In genomic region chr4:38367642-38368189, GRCh38 we compare ENCODE assay signal across 21 cellular contexts.
A peak's percentile ranks its signal among the peaks of the same experiment; 100 is the strongest.
DNase-seq lines count a peak whose midpoint lies in the region; ATAC-seq and TF ChIP-seq lines count a peak whose summit lies in the region.
"Had no signal": no experiment of that assay in that cellular context is flagged by ENCODE, and none has a peak within 500 bp of the region (broad histone marks: within the 10 kb centered on the region; RNA-seq: fewer than 3 reads in every experiment).

No MANE protein-coding gene starts in this region.

- H3K9me3 Mint-ChIP-seq in naive thymus-derived CD4-positive, alpha-beta T cell: peaks cover 0 to 7% (median 0%) of the 10 kb centered on the region in 11 donors

- intact Hi-C loops in esophagus muscularis mucosa (cut with DNase I): no loop called here
- intact Hi-C loops in naive thymus-derived CD4-positive, alpha-beta T cell (cut with micrococcal nuclease): no loop called here

- H3K4me1 Mint-ChIP-seq in naive thymus-derived CD4-positive, alpha-beta T cell: peaks cover 0 to 53% (median 43%) of the 10 kb centered on the region in 7 donors

- no peak for TF ChIP-seq RAD21 in liver (IDR thresholded peaks at IDR 0.05)

- TF ChIP-seq EP300 in esophagus muscularis mucosa (IDR thresholded peaks at IDR 0.05): no peak

- CTCF ChIA-PET in naive thymus-derived CD4-positive, alpha-beta T cell (lab: Charles Lee): no interaction called here

- POLR2A ChIA-PET in naive thymus-derived CD4-positive, alpha-beta T cell (lab: Charles Lee): no interaction called here

- H3K9ac ChIP-seq in liver (ENCODE audit: low read depth in 1 of 2, low read length in 2 of 2): no peak overlapping the region
- H3K9ac ChIP-seq: SK-N-SH had no signal

- H3K27me3 Mint-ChIP-seq in naive thymus-derived CD4-positive, alpha-beta T cell: peaks cover 0 to 15% (median 0%) of the 10 kb centered on the region in 5 donors
- H3K27me3 Mint-ChIP-seq: CD4-positive, alpha-beta memory T cell had no signal

- WGBS in esophagus muscularis mucosa: 52% methylated on average over 4 of the region's 4 CpGs
- WGBS in liver: 73% methylated on average over 4 of the region's 4 CpGs

- peak overlapping the region in 1 of 10 donors; percentile 51 for H3K4me3 Mint-ChIP-seq in naive thymus-derived CD4-positive, alpha-beta T cell
- H3K4me3 Mint-ChIP-seq: CD4-positive, alpha-beta memory T cell; HFFc6 had no signal

- TF ChIP-seq CTCF in esophagus muscularis mucosa (IDR thresholded peaks at IDR 0.05): no peak
- TF ChIP-seq CTCF in liver (IDR thresholded peaks at IDR 0.05; ENCODE audit: low read depth, low read length, missing input control): no peak

- TF ChIP-seq POLR2A in esophagus muscularis mucosa (IDR thresholded peaks at IDR 0.05; ENCODE audit: low read depth): no peak

- no peak for ATAC-seq in naive thymus-derived CD4-positive, alpha-beta T cell

- H3K4me3 ChIP-seq in esophagus muscularis mucosa (no peak overlapping the region), liver (ENCODE audit: low read depth in 1 of 3, low read length in 3 of 3) (no peak overlapping the region)
- no peak overlapping the region for H3K4me3 ChIP-seq in naive thymus-derived CD4-positive, alpha-beta T cell (ENCODE audit: low read length)
- H3K4me3 ChIP-seq: MG63 had no signal

- peak overlapping the region in 3 of 4 donors; percentile 10 to 31 (median 31) for H3K27ac ChIP-seq in esophagus muscularis mucosa (replicated peaks in 1 of 4)
- H3K27ac ChIP-seq in liver (ENCODE audit: low read depth in 1 of 2, low read length in 2 of 2): no peak overlapping the region
- H3K27ac ChIP-seq in naive thymus-derived CD4-positive, alpha-beta T cell (ENCODE audit: low read depth, low read length): no peak overlapping the region

- H3K27me3 ChIP-seq in esophagus muscularis mucosa (no peaks in the 10 kb centered on the region), liver (ENCODE audit: control insufficient read depth in 4 of 4, insufficient read depth in 4 of 4, low read length in 3 of 4) (no peaks in the 10 kb centered on the region)
- no peaks in the 10 kb centered on the region for H3K27me3 ChIP-seq in naive thymus-derived CD4-positive, alpha-beta T cell (ENCODE audit: control insufficient read depth in 2 of 2, insufficient read depth in 2 of 2, low read length in 2 of 2)
- H3K27me3 ChIP-seq: BE2C, MG63 had no signal

- H3K27ac Mint-ChIP-seq in naive thymus-derived CD4-positive, alpha-beta T cell: peak overlapping the region in 2 of 9 donors; percentile 29 to 58
- H3K27ac Mint-ChIP-seq: CD4-positive, alpha-beta memory T cell; HFFc6 had no signal

- H3K36me3 ChIP-seq in esophagus muscularis mucosa: no peaks in the 10 kb centered on the region
- H3K36me3 ChIP-seq in liver (ENCODE audit: control insufficient read depth in 4 of 4, insufficient read depth in 3 of 4, low read depth in 1 of 4, low read length in 3 of 4): no peaks in the 10 kb centered on the region
- no peaks in the 10 kb centered on the region for H3K36me3 ChIP-seq in naive thymus-derived CD4-positive, alpha-beta T cell (ENCODE audit: control insufficient read depth in 2 of 3, insufficient read depth in 3 of 3, low read length in 3 of 3)
- H3K36me3 ChIP-seq: BE2C, MG63 had no signal

- peaks cover 0 to 7% (median 0%) of the 10 kb centered on the region in 5 donors for H3K36me3 Mint-ChIP-seq in naive thymus-derived CD4-positive, alpha-beta T cell

- H3K9me3 ChIP-seq in esophagus muscularis mucosa: no peaks in the 10 kb centered on the region
- no peaks in the 10 kb centered on the region for H3K9me3 ChIP-seq in liver (ENCODE audit: control insufficient read depth in 4 of 4, low read length in 3 of 4)
- peaks cover 0 to 3% (median 0%) of the 10 kb centered on the region in 3 experiments for H3K9me3 ChIP-seq in naive thymus-derived CD4-positive, alpha-beta T cell (ENCODE audit: control insufficient read depth in 2 of 3, low read length in 3 of 3)
- H3K9me3 ChIP-seq: BE2C, MG63, SK-N-SH had no signal

- peaks cover 17 to 38% (median 31%) of the 10 kb centered on the region in 4 donors for H3K4me1 ChIP-seq in esophagus muscularis mucosa
- peaks cover 0 to 12% (median 8%) of the 10 kb centered on the region in 4 donors for H3K4me1 ChIP-seq in liver (ENCODE audit: control insufficient read depth in 4 of 4, insufficient read depth in 4 of 4, low read length in 3 of 4)
- peaks cover 0 to 3% of the 10 kb centered on the region in 2 donors for H3K4me1 ChIP-seq in naive thymus-derived CD4-positive, alpha-beta T cell (ENCODE audit: control insufficient read depth in 2 of 2, insufficient read depth in 2 of 2, low read length in 2 of 2)

- DNase-seq in EH (ENCODE audit: low read depth): peak; percentile 44
- DNase-seq in esophagus muscularis mucosa (ENCODE audit: extremely low spot score): no peak
- peak; percentile 76 for DNase-seq in renal cortical epithelial cell (ENCODE audit: low read depth)
- no peak for DNase-seq in NCI-H128 (lab: John Stamatoyannopoulos, UW; ENCODE audit: unreplicated experiment)
- DNase-seq in activated CD4-positive, alpha-beta T cell treated with anti-CD3 and anti-CD28 coated beads for 48 hours: no peak
- DNase-seq in DMS 273 treated with DMSO at 0.1 percent for 48 hours (lab: John Stamatoyannopoulos, UW): no peak
- DNase-seq in naive thymus-derived CD4-positive, alpha-beta T cell: no peak
- DNase-seq: BE2C, DMS79, H7, HFFc6, IMR-90, MG63, NCI-H1092, NCI-H2081, NCI-H510A treated with DMSO at 0.1 percent for 48 hours, NCI-H82, SHP77 treated with DMSO at 0.1 percent for 48 hours, SK-N-SH had no signal

TF ChIP-seq in liver, 16 proteins besides CTCF, POLR2A, EP300 and RAD21:
- TF ChIP-seq YY1 (IDR thresholded peaks at IDR 0.05) (no peak), HNF4A (conservative IDR thresholded peaks at IDR 0.05) (peak; percentile 73 to 91), SP1 (IDR thresholded peaks at IDR 0.05) (peak; percentile 14), RXRA (IDR thresholded peaks at IDR 0.05) (peak; percentile 30 to 80), HNF4G (IDR thresholded peaks at IDR 0.05) (peak; percentile 49), JUND (IDR thresholded peaks at IDR 0.05) (no peak)
- TF ChIP-seq, protein P1, sequence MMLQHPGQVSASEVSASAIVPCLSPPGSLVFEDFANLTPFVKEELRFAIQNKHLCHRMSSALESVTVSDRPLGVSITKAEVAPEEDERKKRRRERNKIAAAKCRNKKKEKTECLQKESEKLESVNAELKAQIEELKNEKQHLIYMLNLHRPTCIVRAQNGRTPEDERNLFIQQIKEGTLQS (IDR thresholded peaks at IDR 0.05): no peak
TF ChIP-seq in liver: peak in this region for 4.

Comparison
In these comparisons a context has a peak if more than half of its experiments do, and no peak if none do; other contexts are left out.
1. DNase-seq: peak in EH (single experiment) and renal cortical epithelial cell (single experiment); none in esophagus muscularis mucosa (single experiment), NCI-H128 (single experiment), activated CD4-positive, alpha-beta T cell treated with anti-CD3 and anti-CD28 coated beads for 48 hours (single experiment), DMS 273 treated with DMSO at 0.1 percent for 48 hours (single experiment) and naive thymus-derived CD4-positive, alpha-beta T cell (0 of 9).
2. H3K27ac ChIP-seq: peak in esophagus muscularis mucosa (3 of 4); none in liver (0 of 2) and naive thymus-derived CD4-positive, alpha-beta T cell (single experiment).